ENCODE assay signal across 8 cellular contexts in the genomic region with DNA sequence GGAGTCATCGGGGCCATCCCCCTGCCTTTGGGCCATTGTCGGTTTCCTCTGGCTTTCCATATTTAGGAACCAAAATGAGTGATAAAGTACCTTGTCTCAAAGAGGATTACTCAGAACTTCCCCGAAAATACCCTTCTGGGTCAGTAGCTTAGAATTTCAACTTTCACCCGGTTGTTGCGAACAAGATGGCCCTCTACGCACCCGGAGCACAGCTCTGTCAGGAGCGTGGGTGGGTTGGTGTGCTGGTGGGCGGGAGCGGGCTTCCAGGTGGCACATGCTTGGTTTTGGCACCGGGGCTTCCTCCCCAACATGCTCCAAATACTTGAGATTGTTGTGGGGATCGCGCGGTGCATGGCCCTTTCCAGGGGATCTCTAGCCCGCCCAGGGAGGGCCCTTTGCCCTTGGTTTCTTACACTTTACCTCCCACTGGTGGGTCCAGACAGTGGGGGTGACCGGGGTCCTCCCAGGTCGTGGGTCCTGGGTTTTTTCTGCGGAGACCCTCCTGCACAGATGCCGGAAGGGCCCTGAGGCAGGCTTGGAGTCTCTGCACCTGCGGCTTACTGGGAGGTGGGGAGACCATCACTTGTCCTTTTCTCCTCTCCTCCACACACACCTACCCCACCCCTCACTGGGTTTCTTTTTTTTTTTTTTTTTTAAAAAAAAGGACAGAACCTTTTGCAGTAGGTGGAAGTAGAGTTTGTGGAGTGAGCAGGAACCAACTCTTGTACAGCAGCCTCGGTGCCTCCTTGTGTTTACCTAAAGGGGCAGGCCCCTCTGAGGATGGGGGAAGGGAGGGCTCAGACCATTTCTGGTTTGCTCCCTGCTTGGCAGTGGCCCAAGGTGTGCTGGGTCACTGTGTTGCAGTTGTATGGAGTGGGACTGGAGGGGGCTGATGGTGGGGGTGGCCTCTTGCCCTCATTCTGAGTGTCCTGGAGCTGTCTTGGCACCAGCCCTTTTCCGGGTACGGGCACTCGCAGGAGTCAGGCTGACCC.
A peak's percentile ranks its signal among the peaks of the same experiment; 100 is the strongest.
DNase-seq lines count a peak whose midpoint lies in the region; ATAC-seq and TF ChIP-seq lines count a peak whose summit lies in the region.

No MANE protein-coding gene starts in this region.

- peaks cover 23% of the 10 kb centered on the region for H3K4me1 Mint-ChIP-seq in activated T-cell treated with anti-CD3 and anti-CD28 coated beads, Interleukin-2, amount 50 U/mL, for 72 hours (ENCODE audit: low read depth)

- intact Hi-C loops in left cardiac atrium (cut with DNase I) = no loop called here

- H3K36me3 Mint-ChIP-seq in activated T-cell treated with anti-CD3 and anti-CD28 coated beads, Interleukin-2, amount 50 U/mL, for 72 hours (ENCODE audit: insufficient read depth in 2 of 2) = no peaks in the 10 kb centered on the region

- no peak for TF ChIP-seq CTCF in GM20000 (IDR thresholded peaks at IDR 0.05; ENCODE audit: extremely low read depth, missing control alignments)

- H3K27me3 Mint-ChIP-seq in activated T-cell treated with anti-CD3 and anti-CD28 coated beads, Interleukin-2, amount 50 U/mL, for 72 hours (ENCODE audit: low read depth) = peaks cover 24% of the 10 kb centered on the region

- peak overlapping the region; percentile 97 for H3K27ac Mint-ChIP-seq in activated T-cell treated with anti-CD3 and anti-CD28 coated beads, Interleukin-2, amount 50 U/mL, for 72 hours

- no peaks in the 10 kb centered on the region for H3K9me3 Mint-ChIP-seq in activated T-cell treated with anti-CD3 and anti-CD28 coated beads, Interleukin-2, amount 50 U/mL, for 72 hours

- peak overlapping the region; percentile 79 to 88 for H3K4me3 Mint-ChIP-seq in activated T-cell treated with anti-CD3 and anti-CD28 coated beads, Interleukin-2, amount 50 U/mL, for 72 hours

- DNase-seq in A172 (ENCODE audit: low spot score) (peak; percentile 57), GM20000 (ENCODE audit: low spot score) (peak; percentile 56), left lobe of liver (ENCODE audit: low spot score) (peak; percentile 55), left cardiac atrium (no peak), GM19238 (ENCODE audit: insufficient read length, low spot score) (no peak)
- DNase-seq in activated T-cell treated with anti-CD3 and anti-CD28 coated beads, Interleukin-2, amount 50 U/mL, for 72 hours = peak in 1 of 2 donors; percentile 14

- peak in 1 of 2 donors; percentile 27 for ATAC-seq in activated T-cell treated with anti-CD3 and anti-CD28 coated beads, Interleukin-2, amount 50 U/mL, for 72 hours (replicated peaks in 1 of 2)
- ATAC-seq in left lobe of liver (no peak), left cardiac atrium (no peak), GM19324 (IDR thresholded peaks at IDR 0.05; ENCODE audit: low FRiP score, unreplicated experiment) (no peak), GM18519 (IDR thresholded peaks at IDR 0.05; ENCODE audit: low FRiP score, unreplicated experiment) (no peak)

Comparison
In these comparisons a context has a peak if more than half of its experiments do, and no peak if none do; other contexts are left out.
1. DNase-seq: peak in A172 (single experiment), GM20000 (single experiment) and left lobe of liver (single experiment); none in left cardiac atrium (single experiment) and GM19238 (single experiment).